In genomic region chr3:126179825-126180476, GRCh38 we compare ENCODE assay signal across 8 cellular contexts. TPM values are rescaled to one million over a fixed set of nuclear protein-coding genes. Genes with fewer than 3 reads are reported as not detected.
DNase-seq lines count a peak whose midpoint lies in the region; ATAC-seq and TF ChIP-seq lines count a peak whose summit lies in the region.

No MANE protein-coding gene starts in this region.

- peak overlapping the region; percentile 83 for H3K4me3 Mint-ChIP-seq in endothelial cell (ENCODE audit: unreplicated experiment)
- H3K4me3 Mint-ChIP-seq in activated CD4-positive, alpha-beta T cell treated with anti-CD3 and anti-CD28 coated beads for 36 hours: no peak overlapping the region
- no peak overlapping the region for H3K4me3 Mint-ChIP-seq in activated T-helper 1 cell treated with anti-CD3 and anti-CD28 coated beads, Interleukin-12 subunit alpha, Interleukin-12 subunit beta, Interleukin-2, Interleukin-4 antibody, amounts not matched to agents 30 ng/mL and 10 ng/mL and 1 ng/mL, durations not matched to agents 14 hours and 24 hours and 36 hours

- CTCF ChIA-PET in activated CD4-positive, alpha-beta T cell treated with anti-CD3 and anti-CD28 coated beads for 36 hours (lab: Charles Lee): no interaction called here

- POLR2A ChIA-PET in activated CD4-positive, alpha-beta T cell treated with anti-CD3 and anti-CD28 coated beads for 36 hours (lab: Charles Lee): no interaction called here

- H3K4me1 Mint-ChIP-seq in endothelial cell (ENCODE audit: unreplicated experiment): peaks cover 16% of the 10 kb centered on the region
- H3K4me1 Mint-ChIP-seq in activated CD4-positive, alpha-beta T cell treated with anti-CD3 and anti-CD28 coated beads for 36 hours: peaks cover 4% of the 10 kb centered on the region
- no peaks in the 10 kb centered on the region for H3K4me1 Mint-ChIP-seq in activated T-helper 1 cell treated with anti-CD3 and anti-CD28 coated beads, Interleukin-12 subunit alpha, Interleukin-12 subunit beta, Interleukin-2, Interleukin-4 antibody, amounts not matched to agents 30 ng/mL and 10 ng/mL and 1 ng/mL, durations not matched to agents 14 hours and 24 hours and 36 hours (ENCODE audit: low read depth)

- no peaks in the 10 kb centered on the region for H3K9me3 Mint-ChIP-seq in endothelial cell (ENCODE audit: unreplicated experiment)
- H3K9me3 Mint-ChIP-seq in activated CD4-positive, alpha-beta T cell treated with anti-CD3 and anti-CD28 coated beads for 36 hours (ENCODE audit: low read depth): no peaks in the 10 kb centered on the region
- H3K9me3 Mint-ChIP-seq in activated T-helper 1 cell treated with anti-CD3 and anti-CD28 coated beads, Interleukin-12 subunit alpha, Interleukin-12 subunit beta, Interleukin-2, Interleukin-4 antibody, amounts not matched to agents 30 ng/mL and 10 ng/mL and 1 ng/mL, durations not matched to agents 14 hours and 24 hours and 36 hours: no peaks in the 10 kb centered on the region

- H3K4me3 ChIP-seq in lower lobe of right lung: peak overlapping the region; percentile 55
- peak overlapping the region; percentile 90 for H3K4me3 ChIP-seq in thoracic aorta

- TF ChIP-seq CTCF in endothelial cell (IDR thresholded peaks at IDR 0.05; ENCODE audit: unreplicated experiment): no peak
- no peak for TF ChIP-seq CTCF in lower lobe of right lung (IDR thresholded peaks at IDR 0.05)
- no peak for TF ChIP-seq CTCF in thoracic aorta (IDR thresholded peaks at IDR 0.05)

- H3K9me3 ChIP-seq in lower lobe of right lung: no peaks in the 10 kb centered on the region
- no peaks in the 10 kb centered on the region for H3K9me3 ChIP-seq in thoracic aorta

- peaks cover 30% of the 10 kb centered on the region for H3K27me3 ChIP-seq in lower lobe of right lung (ENCODE audit: low read depth)
- no peaks in the 10 kb centered on the region for H3K27me3 ChIP-seq in thoracic aorta (replicated peaks; ENCODE audit: insufficient read depth)

- DNase-seq in NCI-H2227 treated with DMSO at 0.1 percent for 48 hours (lab: John Stamatoyannopoulos, UW) (peak; percentile 19), endothelial cell (ENCODE audit: low spot score) (peak; percentile 27), lower lobe of right lung (no peak), thoracic aorta (ENCODE audit: low spot score) (peak; percentile 30), NCI-H774 (lab: John Stamatoyannopoulos, UW) (no peak)
- DNase-seq in activated CD4-positive, alpha-beta T cell treated with anti-CD3 and anti-CD28 coated beads for 36 hours: no peak
- no peak for DNase-seq in activated T-helper 1 cell treated with anti-CD3 and anti-CD28 coated beads, Interleukin-12 subunit alpha, Interleukin-12 subunit beta, Interleukin-2, Interleukin-4 antibody, amounts not matched to agents 30 ng/mL and 10 ng/mL and 1 ng/mL, durations not matched to agents 14 hours and 24 hours and 36 hours (ENCODE audit: low spot score)

- no peak overlapping the region for H3K27ac Mint-ChIP-seq in endothelial cell (ENCODE audit: unreplicated experiment)
- no peak overlapping the region for H3K27ac Mint-ChIP-seq in activated CD4-positive, alpha-beta T cell treated with anti-CD3 and anti-CD28 coated beads for 36 hours
- H3K27ac Mint-ChIP-seq in activated T-helper 1 cell treated with anti-CD3 and anti-CD28 coated beads, Interleukin-12 subunit alpha, Interleukin-12 subunit beta, Interleukin-2, Interleukin-4 antibody, amounts not matched to agents 30 ng/mL and 10 ng/mL and 1 ng/mL, durations not matched to agents 14 hours and 24 hours and 36 hours: no peak overlapping the region

- H3K36me3 ChIP-seq in lower lobe of right lung (no peaks in the 10 kb centered on the region), thoracic aorta (no peaks in the 10 kb centered on the region)

- intact Hi-C loops in lower lobe of right lung (cut with DNase I): no loop called here
- intact Hi-C loops in activated CD4-positive, alpha-beta T cell treated with anti-CD3 and anti-CD28 coated beads for 36 hours (cut with DNase I, micrococcal nuclease): no loop called here
- intact Hi-C loops in activated T-helper 1 cell treated with anti-CD3 and anti-CD28 coated beads, Interleukin-12 subunit alpha, Interleukin-12 subunit beta, Interleukin-2, Interleukin-4 antibody, amounts not matched to agents 30 ng/mL and 10 ng/mL and 1 ng/mL, durations not matched to agents 14 hours and 24 hours and 36 hours (cut with micrococcal nuclease): no loop called here

- H3K27me3 Mint-ChIP-seq in endothelial cell (ENCODE audit: unreplicated experiment): peaks cover 14% of the 10 kb centered on the region
- peaks cover 34% of the 10 kb centered on the region for H3K27me3 Mint-ChIP-seq in activated CD4-positive, alpha-beta T cell treated with anti-CD3 and anti-CD28 coated beads for 36 hours
- peaks cover 44% of the 10 kb centered on the region for H3K27me3 Mint-ChIP-seq in activated T-helper 1 cell treated with anti-CD3 and anti-CD28 coated beads, Interleukin-12 subunit alpha, Interleukin-12 subunit beta, Interleukin-2, Interleukin-4 antibody, amounts not matched to agents 30 ng/mL and 10 ng/mL and 1 ng/mL, durations not matched to agents 14 hours and 24 hours and 36 hours (ENCODE audit: insufficient read depth)

- H3K27ac ChIP-seq in lower lobe of right lung (peak overlapping the region; percentile 53), thoracic aorta (peak overlapping the region; percentile 99)

- H3K4me1 ChIP-seq in lower lobe of right lung (peaks cover 14% of the 10 kb centered on the region), thoracic aorta (ENCODE audit: control insufficient read depth in 1 of 2, low read depth in 2 of 2) (peaks cover 8 to 24% of the 10 kb centered on the region in 2 donors)

- no peaks in the 10 kb centered on the region for H3K36me3 Mint-ChIP-seq in endothelial cell (ENCODE audit: low read depth, unreplicated experiment)
- no peaks in the 10 kb centered on the region for H3K36me3 Mint-ChIP-seq in activated CD4-positive, alpha-beta T cell treated with anti-CD3 and anti-CD28 coated beads for 36 hours (ENCODE audit: low read depth)
- no peaks in the 10 kb centered on the region for H3K36me3 Mint-ChIP-seq in activated T-helper 1 cell treated with anti-CD3 and anti-CD28 coated beads, Interleukin-12 subunit alpha, Interleukin-12 subunit beta, Interleukin-2, Interleukin-4 antibody, amounts not matched to agents 30 ng/mL and 10 ng/mL and 1 ng/mL, durations not matched to agents 14 hours and 24 hours and 36 hours (ENCODE audit: low read depth)

- ATAC-seq in lower lobe of right lung: peak; percentile 25 to 68
- ATAC-seq in thoracic aorta (ENCODE audit: insufficient number of reproducible peaks, low FRiP score, low read depth): peak; percentile 44
- no peak for ATAC-seq in activated CD4-positive, alpha-beta T cell treated with anti-CD3 and anti-CD28 coated beads for 36 hours
- no peak for ATAC-seq in GM18870 (IDR thresholded peaks at IDR 0.05; ENCODE audit: unreplicated experiment)

RNA-seq across cellular contexts. Expression of gene ALDH1L1, which starts 0.4 kb away (rescaled TPM):
- not detected for total RNA-seq in endothelial cell (ENCODE audit: unreplicated experiment)
- 2.8 TPM for total RNA-seq in lower lobe of right lung
- 10 to 100 TPM; 50.2 to 62.5 TPM for total RNA-seq in thoracic aorta
- total RNA-seq in activated CD4-positive, alpha-beta T cell treated with anti-CD3 and anti-CD28 coated beads for 36 hours: under 1 TPM; 0.05 to 0.18 TPM
- total RNA-seq in activated T-helper 1 cell treated with anti-CD3 and anti-CD28 coated beads, Interleukin-12 subunit alpha, Interleukin-12 subunit beta, Interleukin-2, Interleukin-4 antibody, amounts not matched to agents 30 ng/mL and 10 ng/mL and 1 ng/mL, durations not matched to agents 14 hours and 24 hours and 36 hours: not detected in 2 replicates

Comparison
In these comparisons a context has a peak if more than half of its experiments do, and no peak if none do; other contexts are left out.
1. DNase-seq: peak in NCI-H2227 treated with DMSO at 0.1 percent for 48 hours (single experiment), endothelial cell (single experiment) and thoracic aorta (single experiment); none in lower lobe of right lung (single experiment), NCI-H774 (single experiment), activated CD4-positive, alpha-beta T cell treated with anti-CD3 and anti-CD28 coated beads for 36 hours (single experiment) and activated T-helper 1 cell treated with anti-CD3 and anti-CD28 coated beads, Interleukin-12 subunit alpha, Interleukin-12 subunit beta, Interleukin-2, Interleukin-4 antibody, amounts not matched to agents 30 ng/mL and 10 ng/mL and 1 ng/mL, durations not matched to agents 14 hours and 24 hours and 36 hours (single experiment).
2. ATAC-seq: peak in lower lobe of right lung (2 of 2) and thoracic aorta (single experiment); none in activated CD4-positive, alpha-beta T cell treated with anti-CD3 and anti-CD28 coated beads for 36 hours (single experiment) and GM18870 (single experiment).
3. RNA of gene ALDH1L1, which starts 0.4 kb away (total RNA-seq): 50.2 to 62.5 TPM in thoracic aorta; 2.8 TPM in lower lobe of right lung (single experiment), 0.05 to 0.18 TPM in activated CD4-positive, alpha-beta T cell treated with anti-CD3 and anti-CD28 coated beads for 36 hours, not detected in activated T-helper 1 cell treated with anti-CD3 and anti-CD28 coated beads, Interleukin-12 subunit alpha, Interleukin-12 subunit beta, Interleukin-2, Interleukin-4 antibody, amounts not matched to agents 30 ng/mL and 10 ng/mL and 1 ng/mL, durations not matched to agents 14 hours and 24 hours and 36 hours and not detected in endothelial cell (single experiment); every median in the first group is over 10 times any median in the second.